ENCODE assay signal across 8 cellular contexts in the genomic region with DNA sequence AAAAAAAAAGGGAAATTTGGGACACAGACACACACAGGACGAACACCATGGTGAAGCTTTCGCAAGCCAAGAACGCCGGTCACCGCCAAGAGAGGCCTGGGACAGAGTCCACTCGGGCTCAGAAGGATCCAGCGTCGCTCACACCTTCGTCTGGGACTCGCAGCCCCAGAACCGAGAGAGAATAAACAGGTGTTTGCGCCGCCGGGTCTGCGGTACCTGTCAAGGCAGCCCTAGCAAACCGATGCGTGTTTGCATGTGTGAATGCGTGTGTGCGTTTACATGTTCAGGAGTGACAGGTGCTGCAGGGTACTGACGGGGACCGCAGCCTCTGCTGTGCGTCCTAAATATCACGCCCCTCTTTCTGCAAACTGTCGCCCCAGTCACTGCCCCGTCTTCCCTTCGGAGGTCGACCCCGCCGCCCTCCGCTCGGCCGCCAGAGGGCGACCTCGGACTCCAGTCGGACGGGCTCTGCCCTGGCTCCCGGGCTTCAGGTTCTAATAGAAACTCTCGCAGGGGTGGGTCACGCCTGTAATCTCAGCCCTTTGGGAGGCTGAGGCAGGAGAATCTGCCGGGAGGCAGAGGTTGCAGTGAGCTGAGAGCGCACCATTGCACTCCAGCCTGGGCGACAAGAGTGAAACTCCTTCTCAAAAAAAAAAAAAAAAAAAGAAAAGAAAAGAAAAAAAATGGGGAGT. TPM values are rescaled to one million over a fixed set of nuclear protein-coding genes. Genes with fewer than 3 reads are reported as not detected.
A peak's percentile ranks its signal among the peaks of the same experiment; 100 is the strongest.
DNase-seq lines count a peak whose midpoint lies in the region; ATAC-seq and TF ChIP-seq lines count a peak whose summit lies in the region.

No MANE protein-coding gene starts in this region.

- peak; percentile 80 for TF ChIP-seq CTCF in CD8-positive, alpha-beta T cell (IDR thresholded peaks at IDR 0.05)
- TF ChIP-seq CTCF in choroid plexus epithelial cell (conservative IDR thresholded peaks at IDR 0.05; ENCODE audit: low read depth, low read length): peak; percentile 86
- peak; percentile 79 for TF ChIP-seq CTCF in liver (IDR thresholded peaks at IDR 0.05; ENCODE audit: low read depth, low read length, missing input control)

- no peaks in the 10 kb centered on the region for H3K36me3 Mint-ChIP-seq in CD8-positive, alpha-beta T cell

- H3K27ac ChIP-seq in CD8-positive, alpha-beta T cell (ENCODE audit: low read depth, low read length): no peak overlapping the region
- H3K27ac ChIP-seq in liver (ENCODE audit: low read depth in 1 of 2, low read length in 2 of 2): peak overlapping the region; percentile 14 to 42

- no peaks in the 10 kb centered on the region for H3K27me3 Mint-ChIP-seq in CD8-positive, alpha-beta T cell (ENCODE audit: low read depth)

- H3K27me3 ChIP-seq in CD8-positive, alpha-beta T cell (ENCODE audit: insufficient read depth, low read length): no peaks in the 10 kb centered on the region
- no peaks in the 10 kb centered on the region for H3K27me3 ChIP-seq in HAP-1 (ENCODE audit: low read depth)
- no peaks in the 10 kb centered on the region for H3K27me3 ChIP-seq in liver (ENCODE audit: control insufficient read depth in 4 of 4, insufficient read depth in 4 of 4, low read length in 3 of 4)

- 6% methylated on average over 42 of the region's 42 CpGs for WGBS in liver

- H3K9me3 ChIP-seq in CD8-positive, alpha-beta T cell (ENCODE audit: low read length): no peaks in the 10 kb centered on the region
- 0 out of 2 replicates have a peak, but pooled peaks cover 3% of the 10 kb centered on the region for H3K9me3 ChIP-seq in HAP-1
- H3K9me3 ChIP-seq in liver (ENCODE audit: control insufficient read depth in 4 of 4, low read length in 3 of 4): no peaks in the 10 kb centered on the region

- peak overlapping the region; percentile 80 for H3K4me3 Mint-ChIP-seq in CD8-positive, alpha-beta T cell

- ATAC-seq in CD8-positive, alpha-beta T cell: peak; percentile 82
- no peak for ATAC-seq in GM19463 (IDR thresholded peaks at IDR 0.05; ENCODE audit: unreplicated experiment)

- H3K27ac Mint-ChIP-seq in CD8-positive, alpha-beta T cell: no peak overlapping the region

- POLR2A ChIA-PET in CD8-positive, alpha-beta T cell (lab: Charles Lee): interaction anchor here (0.8 kb wide), 1 partner anchor 60 kb away, joined by 3 read pairs; no protein-coding TSS in a partner anchor

- no peaks in the 10 kb centered on the region for H3K36me3 ChIP-seq in CD8-positive, alpha-beta T cell (ENCODE audit: insufficient read depth, low read length)
- H3K36me3 ChIP-seq in HAP-1 (replicated peaks): peaks cover 4% of the 10 kb centered on the region; the same call in 1 of the 2 replicates
- peaks cover 0 to 7% (median 3%) of the 10 kb centered on the region in 4 donors for H3K36me3 ChIP-seq in liver (ENCODE audit: control insufficient read depth in 4 of 4, insufficient read depth in 3 of 4, low read depth in 1 of 4, low read length in 3 of 4)

- CTCF ChIA-PET in CD8-positive, alpha-beta T cell (lab: Charles Lee): interaction anchor here (0.6 to 2.6 kb wide), 32 partner anchors 10 to 248 kb away, joined by 3 to 11 read pairs (median 4); partner anchors contain the start of gene ABHD17A

- intact Hi-C loops in CD8-positive, alpha-beta T cell (cut with DNase I, micrococcal nuclease): loop anchor here (1.0 to 5.0 kb wide), 3 partner anchors 13 to 88 kb away; partner anchors contain the start of gene BTBD2 (in 2 of the 2)

- DNase-seq in CD8-positive, alpha-beta T cell: peak; percentile 66 to 93 (median 80)
- DNase-seq in HAP-1 (ENCODE audit: low spot score in 2 of 2): peak; percentile 73 to 89
- peak; percentile 1 for DNase-seq in NCI-H2227 treated with DMSO at 0.1 percent for 48 hours (lab: John Stamatoyannopoulos, UW)
- DNase-seq in activated CD4-positive, alpha-beta T cell treated with anti-CD3 and anti-CD28 coated beads for 24 hours (ENCODE audit: low read depth in 2 of 2): peak; percentile 69 to 79
- DNase-seq in choroid plexus epithelial cell (ENCODE audit: low read depth): peak; percentile 72
- peak; percentile 78 for DNase-seq in stimulated activated CD4-positive, alpha-beta T cell treated with anti-CD3 and anti-CD28 coated beads, Interleukin-4, amount 100 ng/mL, for 24 hours

- H3K4me1 Mint-ChIP-seq in CD8-positive, alpha-beta T cell (ENCODE audit: low read depth): peaks cover 21% of the 10 kb centered on the region

- no peaks in the 10 kb centered on the region for H3K9me3 Mint-ChIP-seq in CD8-positive, alpha-beta T cell

- TF ChIP-seq RAD21 in liver (IDR thresholded peaks at IDR 0.05): peak; percentile 85

- H3K9ac ChIP-seq in liver (ENCODE audit: low read depth in 1 of 2, low read length in 2 of 2): no peak overlapping the region

- peaks cover 21% of the 10 kb centered on the region for H3K4me1 ChIP-seq in CD8-positive, alpha-beta T cell (ENCODE audit: insufficient read depth, low read length)
- H3K4me1 ChIP-seq in HAP-1 (0 out of 2 replicates have a peak, but pooled peaks cover 5% of the 10 kb centered on the region), liver (ENCODE audit: control insufficient read depth in 4 of 4, insufficient read depth in 4 of 4, low read length in 3 of 4) (peaks cover 3 to 11% (median 10%) of the 10 kb centered on the region in 4 donors)

- peak overlapping the region; percentile 38 for H3K4me3 ChIP-seq in CD8-positive, alpha-beta T cell (ENCODE audit: low read depth, low read length)
- peak overlapping the region; percentile 24 for H3K4me3 ChIP-seq in HAP-1
- peak overlapping the region; percentile 45 for H3K4me3 ChIP-seq in choroid plexus epithelial cell (ENCODE audit: low read depth, low read length)
- peak overlapping the region in 2 of 3 donors; percentile 9 to 55 for H3K4me3 ChIP-seq in liver (ENCODE audit: low read depth in 1 of 3, low read length in 3 of 3)

- in situ Hi-C loops in HAP-1 (cut with MboI; ENCODE audit: low sequenced_read_pairs): no loop called here

TF ChIP-seq in liver, 16 proteins besides CTCF, POLR2A, EP300 and RAD21:
- TF ChIP-seq HNF4G (IDR thresholded peaks at IDR 0.05): no peak
- peak; percentile 8 for TF ChIP-seq SP1 (IDR thresholded peaks at IDR 0.05)
- peak; percentile 62 for TF ChIP-seq NR2F2 (IDR thresholded peaks at IDR 0.05)
- TF ChIP-seq GABPA (IDR thresholded peaks at IDR 0.05 in 1 of 2, conservative IDR thresholded peaks at IDR 0.05 in 1 of 2): no peak
- TF ChIP-seq YY1 (IDR thresholded peaks at IDR 0.05): no peak
- peak; percentile 17 to 18 for TF ChIP-seq HNF4A (conservative IDR thresholded peaks at IDR 0.05)
- no peak for TF ChIP-seq FOXA1 (IDR thresholded peaks at IDR 0.05)
- no peak for TF ChIP-seq EGR1 (IDR thresholded peaks at IDR 0.05; ENCODE audit: low read depth in 2 of 2)
- peak; percentile 4 to 32 for TF ChIP-seq RXRA (IDR thresholded peaks at IDR 0.05)

RNA-seq across cellular contexts. Expression of gene CSNK1G2, which starts 11.8 kb away (rescaled TPM):
- 100 to 1,000 TPM; 140 to 141 TPM for total RNA-seq in CD8-positive, alpha-beta T cell
- total RNA-seq in liver: 10 to 100 TPM; 26.5 to 30.6 TPM
- polyA plus RNA-seq in liver: 10 to 100 TPM in 1 of 2 donors, 1 to 10 TPM in 1; 3.5 to 21.3 TPM

RNA-seq across cellular contexts. Expression of gene ADAT3, which starts 24.0 kb away (rescaled TPM):
- total RNA-seq in CD8-positive, alpha-beta T cell: 1 to 10 TPM; 6.4 to 7.3 TPM
- total RNA-seq in liver: 1 to 10 TPM; 1.3 to 3.3 TPM
- 1 to 10 TPM; 1.4 to 2.8 TPM for polyA plus RNA-seq in liver

RNA-seq across cellular contexts. Expression of gene SCAMP4, which starts 24.0 kb away (rescaled TPM):
- 10 to 100 TPM; 18.5 to 19.2 TPM for total RNA-seq in CD8-positive, alpha-beta T cell
- 10 to 100 TPM; 16.4 to 16.8 TPM for total RNA-seq in liver
- polyA plus RNA-seq in liver: 10 to 100 TPM; 13.0 to 22.1 TPM

RNA-seq across cellular contexts. Expression of gene ABHD17A, which starts 43.9 kb away (rescaled TPM):
- 100 to 1,000 TPM; 204 TPM for total RNA-seq in CD8-positive, alpha-beta T cell
- 10 to 100 TPM; 25.4 to 28.6 TPM for total RNA-seq in liver
- 10 to 100 TPM in 1 of 2 donors, 1 to 10 TPM in 1; 8.1 to 30.2 TPM for polyA plus RNA-seq in liver

Comparison
In these comparisons a context has a peak if more than half of its experiments do, and no peak if none do; other contexts are left out.
1. DNase-seq: peak in every context shown above with its lines; median percentile 81 in HAP-1; 80 in CD8-positive, alpha-beta T cell; 78 in stimulated activated CD4-positive, alpha-beta T cell treated with anti-CD3 and anti-CD28 coated beads, Interleukin-4, amount 100 ng/mL, for 24 hours; 74 in activated CD4-positive, alpha-beta T cell treated with anti-CD3 and anti-CD28 coated beads for 24 hours; 72 in choroid plexus epithelial cell; 1 in NCI-H2227 treated with DMSO at 0.1 percent for 48 hours.
2. RNA of gene CSNK1G2, which starts 11.8 kb away (total RNA-seq): 140 to 141 TPM in CD8-positive, alpha-beta T cell; 26.5 to 30.6 TPM in liver; every median in the first group is over 4 times any median in the second.
3. Peak in every context shown above with its lines, with median percentiles within 50 percentile points of each other: H3K4me3 ChIP-seq and CTCF ChIP-seq.